In genomic region chrX:48978226-48978625, GRCh38 we compare ENCODE assay signal across 19 cellular contexts.
"Had no signal": no experiment of that assay in that cellular context is flagged by ENCODE, and none has a peak within 500 bp of the region (broad histone marks: within the 10 kb centered on the region; RNA-seq: fewer than 3 reads in every experiment).

No MANE protein-coding gene starts in this region.

- H3K4me1 ChIP-seq: SJSA1 had no signal

- H3K27me3 ChIP-seq: SJSA1 had no signal

- DNase-seq: KBM-7, MV-4-11, NCI-H1048, NCI-H1105, NCI-H1417, NCI-H1436 treated with DMSO at 0.1 percent for 48 hours, NCI-H1694, NCI-H1930, NCI-H2081, NCI-H2107, NCI-H2227 treated with DMSO at 0.1 percent for 48 hours, NCI-H524, NCI-H526 treated with DMSO at 0.1 percent for 48 hours, NCI-H774, Right ventricle myocardium superior, RPMI8226, SIG-M5 had no signal

- H3K4me3 ChIP-seq: SJSA1, SK-N-MC had no signal

- H3K27ac ChIP-seq: SJSA1, SK-N-MC had no signal

- H3K9me3 ChIP-seq: SJSA1 had no signal
